Comparison of ENCODE assay signal across 29 cellular contexts in genomic region chr20:59692139-59692538, GRCh38.
"Had no signal": no experiment of that assay in that cellular context is flagged by ENCODE, and none has a peak within 500 bp of the region (broad histone marks: within the 10 kb centered on the region; RNA-seq: fewer than 3 reads in every experiment).

No MANE protein-coding gene starts in this region.

- H3K27ac Mint-ChIP-seq: activated B cell treated with CpG ODN at 0.5 μM for 24 hours; activated CD4-positive, alpha-beta T cell treated with anti-CD3 and anti-CD28 coated beads, Interleukin-2, amount 10 ng/mL, durations not matched to agents 24 days and 14 days; activated CD8-positive, alpha-beta memory T cell treated with anti-CD3 and anti-CD28 coated beads, Interleukin-2, amount 10 ng/mL, durations not matched to agents 7 days and 5 days; activated naive CD4-positive, alpha-beta T cell treated with anti-CD3 and anti-CD28 coated beads, Interleukin-2, amount 50 U/mL, for 72 hours; activated naive CD8-positive, alpha-beta T cell treated with anti-CD3 and anti-CD28 coated beads, Interleukin-2, amount 50 U/mL, for 24 hours; activated T-cell treated with anti-CD3 and anti-CD28 coated beads, Interleukin-2, amount 50 U/mL, for 24 hours; activated T-helper 1 cell treated with anti-CD3 and anti-CD28 coated beads, Interleukin-12 subunit alpha, Interleukin-12 subunit beta, Interleukin-2, Interleukin-4 antibody, amounts not matched to agents 30 ng/mL and 10 ng/mL and 1 ng/mL, durations not matched to agents 14 hours and 24 hours and 36 hours; IgD-negative memory B cell; T-helper 1 cell treated with Interleukin-12 subunit alpha and Interleukin-12 subunit beta and Interleukin-4 antibody, amounts not matched to agents 30 μg/mL and 1 μg/mL, for 36 hours had no signal

- H3K27me3 ChIP-seq: ascending aorta, body of pancreas had no signal

- H3K4me1 ChIP-seq: ascending aorta, body of pancreas had no signal

- DNase-seq: activated B cell treated with CpG ODN at 0.5 μM for 24 hours; activated CD4-positive, alpha-beta T cell treated with anti-CD3 and anti-CD28 coated beads for 1 hour; activated CD4-positive, alpha-beta T cell treated with anti-CD3 and anti-CD28 coated beads, Interleukin-2, amount 10 ng/mL, durations not matched to agents 24 days and 14 days; activated CD4-positive, alpha-beta T cell treated with anti-CD3 and anti-CD28 coated beads, Interleukin-2, amount 50 U/mL, for 48 hours; activated CD8-positive, alpha-beta memory T cell treated with anti-CD3 and anti-CD28 coated beads, Interleukin-2, amount 10 ng/mL, durations not matched to agents 7 days and 5 days; activated effector memory CD4-positive, alpha-beta T cell treated with Interleukin-2 at 50 U/mL for 16 hours; activated naive CD4-positive, alpha-beta T cell treated with Interleukin-2 at 50 U/mL for 16 hours; activated naive CD8-positive, alpha-beta T cell treated with anti-CD3 and anti-CD28 coated beads, Interleukin-2, amount 50 U/mL, for 24 hours; activated T-cell treated with anti-CD3 and anti-CD28 coated beads, Interleukin-2, amount 50 U/mL, for 24 hours; amniotic stem cell; body of pancreas; KG1; NCI-H1105 treated with DMSO at 0.1 percent for 48 hours; NCI-H146; NCI-H187 treated with DMSO at 0.1 percent for 48 hours; NCI-H2081 treated with DMSO at 0.1 percent for 48 hours; NCI-H446; NCI-H524; NCI-H748 treated with DMSO at 0.1 percent for 48 hours; OCI-M1; RPMI8226; SHP77 treated with DMSO at 0.1 percent for 48 hours; T-helper 9 cell had no signal

- H3K27ac ChIP-seq: ascending aorta, body of pancreas had no signal

- H3K9me3 Mint-ChIP-seq: activated B cell treated with CpG ODN at 0.5 μM for 24 hours; activated CD4-positive, alpha-beta T cell treated with anti-CD3 and anti-CD28 coated beads, Interleukin-2, amount 10 ng/mL, durations not matched to agents 24 days and 14 days; activated naive CD4-positive, alpha-beta T cell treated with anti-CD3 and anti-CD28 coated beads, Interleukin-2, amount 50 U/mL, for 72 hours; activated naive CD8-positive, alpha-beta T cell treated with anti-CD3 and anti-CD28 coated beads, Interleukin-2, amount 50 U/mL, for 24 hours; activated T-cell treated with anti-CD3 and anti-CD28 coated beads, Interleukin-2, amount 50 U/mL, for 24 hours; activated T-helper 1 cell treated with anti-CD3 and anti-CD28 coated beads, Interleukin-12 subunit alpha, Interleukin-12 subunit beta, Interleukin-2, Interleukin-4 antibody, amounts not matched to agents 30 ng/mL and 10 ng/mL and 1 ng/mL, durations not matched to agents 14 hours and 24 hours and 36 hours; T-helper 1 cell treated with Interleukin-12 subunit alpha and Interleukin-12 subunit beta and Interleukin-4 antibody, amounts not matched to agents 30 μg/mL and 1 μg/mL, for 36 hours had no signal

- H3K36me3 Mint-ChIP-seq: activated CD8-positive, alpha-beta memory T cell treated with anti-CD3 and anti-CD28 coated beads, Interleukin-2, amount 10 ng/mL, durations not matched to agents 7 days and 5 days; activated naive CD4-positive, alpha-beta T cell treated with anti-CD3 and anti-CD28 coated beads, Interleukin-2, amount 50 U/mL, for 72 hours; IgD-negative memory B cell had no signal

- H3K9me3 ChIP-seq: ascending aorta, body of pancreas had no signal

- ATAC-seq: activated CD8-positive, alpha-beta memory T cell treated with anti-CD3 and anti-CD28 coated beads, Interleukin-2, amount 10 ng/mL, durations not matched to agents 7 days and 5 days; activated naive CD4-positive, alpha-beta T cell treated with anti-CD3 and anti-CD28 coated beads, Interleukin-2, amount 50 U/mL, for 72 hours; activated naive CD8-positive, alpha-beta T cell treated with anti-CD3 and anti-CD28 coated beads, Interleukin-2, amount 50 U/mL, for 24 hours; body of pancreas; Panc1 had no signal

- H3K4me1 Mint-ChIP-seq: activated B cell treated with CpG ODN at 0.5 μM for 24 hours; activated CD4-positive, alpha-beta T cell treated with anti-CD3 and anti-CD28 coated beads, Interleukin-2, amount 10 ng/mL, durations not matched to agents 24 days and 14 days; activated CD8-positive, alpha-beta memory T cell treated with anti-CD3 and anti-CD28 coated beads, Interleukin-2, amount 10 ng/mL, durations not matched to agents 7 days and 5 days; activated naive CD8-positive, alpha-beta T cell treated with anti-CD3 and anti-CD28 coated beads, Interleukin-2, amount 50 U/mL, for 24 hours; IgD-negative memory B cell had no signal

- H3K4me3 Mint-ChIP-seq: activated B cell treated with CpG ODN at 0.5 μM for 24 hours; activated CD4-positive, alpha-beta T cell treated with anti-CD3 and anti-CD28 coated beads, Interleukin-2, amount 10 ng/mL, durations not matched to agents 24 days and 14 days; activated CD8-positive, alpha-beta memory T cell treated with anti-CD3 and anti-CD28 coated beads, Interleukin-2, amount 10 ng/mL, durations not matched to agents 7 days and 5 days; activated naive CD8-positive, alpha-beta T cell treated with anti-CD3 and anti-CD28 coated beads, Interleukin-2, amount 50 U/mL, for 24 hours; activated T-cell treated with anti-CD3 and anti-CD28 coated beads, Interleukin-2, amount 50 U/mL, for 24 hours; activated T-helper 1 cell treated with anti-CD3 and anti-CD28 coated beads, Interleukin-12 subunit alpha, Interleukin-12 subunit beta, Interleukin-2, Interleukin-4 antibody, amounts not matched to agents 30 ng/mL and 10 ng/mL and 1 ng/mL, durations not matched to agents 14 hours and 24 hours and 36 hours; IgD-negative memory B cell; T-helper 1 cell treated with Interleukin-12 subunit alpha and Interleukin-12 subunit beta and Interleukin-4 antibody, amounts not matched to agents 30 μg/mL and 1 μg/mL, for 36 hours had no signal

- H3K36me3 ChIP-seq: ascending aorta had no signal

- H3K4me3 ChIP-seq: ascending aorta, body of pancreas had no signal
